In the genomic region with DNA sequence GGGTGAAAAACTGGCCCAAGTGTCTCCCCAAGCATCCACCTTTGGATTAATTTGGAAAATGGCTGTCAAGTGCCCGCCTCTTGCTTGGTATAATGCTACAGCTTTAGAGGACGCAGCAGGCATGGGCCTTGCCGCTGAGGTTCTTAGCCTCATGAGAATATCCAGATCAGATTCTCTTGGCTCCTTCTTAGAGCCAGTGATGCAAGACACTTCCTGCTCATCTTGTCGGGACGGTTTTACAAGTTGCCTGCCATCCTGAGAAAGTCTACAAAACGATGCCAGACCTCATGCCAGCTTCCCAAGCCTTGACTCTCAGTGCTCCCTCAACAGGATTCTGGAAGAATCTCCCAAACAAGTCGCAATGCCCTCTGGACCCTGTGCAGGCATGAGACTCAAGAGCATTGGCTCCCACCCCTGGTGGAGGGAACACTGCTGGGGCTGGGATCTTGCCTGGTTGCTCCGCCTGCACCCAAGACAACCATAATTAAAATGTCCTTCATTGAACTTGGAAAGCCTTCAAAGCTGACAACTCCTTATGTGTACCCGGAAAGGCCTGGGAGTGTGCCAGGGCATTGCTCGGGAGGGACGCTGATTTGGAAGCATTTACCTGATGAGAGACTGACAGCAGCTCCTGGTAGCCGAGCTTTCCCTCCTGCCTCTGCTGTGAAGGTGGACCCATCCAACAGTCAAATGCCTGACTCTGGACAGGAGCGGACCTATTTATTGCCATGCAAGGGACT, we compare ENCODE assay signal across 23 cellular contexts. TPM values are rescaled to one million over a fixed set of nuclear protein-coding genes. Genes with fewer than 3 reads are reported as not detected.
DNase-seq lines count a peak whose midpoint lies in the region; ATAC-seq and TF ChIP-seq lines count a peak whose summit lies in the region.
"Had no signal": no experiment of that assay in that cellular context is flagged by ENCODE, and none has a peak within 500 bp of the region (broad histone marks: within the 10 kb centered on the region; RNA-seq: fewer than 3 reads in every experiment).

No MANE protein-coding gene starts in this region.

- CTCF ChIA-PET in A673 (lab: Charles Lee), result no interaction called here

- H3K27me3 Mint-ChIP-seq in stimulated activated memory B cell treated with anti-CD40 and anti-IgM and Interleukin-4, amounts not matched to agents 10 μg/mL and 1 μg/mL and 100 μg/mL, for 72 hours, result peaks cover 12% of the 10 kb centered on the region

- H3K9ac ChIP-seq in skeletal muscle tissue (ENCODE audit: low read depth in 1 of 3, low read length in 3 of 3), result peak overlapping the region in 2 of 3 donors; percentile 33 to 57

- no peak overlapping the region for H3K4me3 ChIP-seq in LNCaP clone FGC (ENCODE audit: low read depth, low read length)
- H3K4me3 ChIP-seq in skeletal muscle tissue (ENCODE audit: low read length in 3 of 3), result no peak overlapping the region
- H3K4me3 ChIP-seq in A673 (ENCODE audit: low read depth, low read length, poor library complexity, severe bottlenecking), result no peak overlapping the region
- H3K4me3 ChIP-seq: thoracic aorta had no signal

- H3K4me1 Mint-ChIP-seq in stimulated activated memory B cell treated with anti-CD40 and anti-IgM and Interleukin-4, amounts not matched to agents 10 μg/mL and 1 μg/mL and 100 μg/mL, for 72 hours, result peaks cover 25% of the 10 kb centered on the region
- H3K4me1 Mint-ChIP-seq: natural killer cell; stimulated activated effector memory CD8-positive, alpha-beta T cell treated with anti-CD3 and anti-CD28 coated beads, Interleukin-12 subunit alpha, Interleukin-12 subunit beta, amount 100 ng/mL, for 72 hours had no signal

- DNase-seq in LNCaP clone FGC (ENCODE audit: low read depth) (peak; percentile 99), cerebellar cortex (ENCODE audit: low spot score) (peak; percentile 89), left ventricle myocardium superior (peak; percentile 76), A673 (ENCODE audit: low spot score) (no peak), mesenteric fat pad (ENCODE audit: low spot score) (no peak), GOT3 (lab: John Stamatoyannopoulos, UW) (no peak)
- DNase-seq: activated CD4-positive, CD25-positive, alpha-beta regulatory T cell treated with anti-CD3 and anti-CD28 coated beads, Interleukin-2, amount 50 U/mL, for 72 hours; activated CD8-positive, alpha-beta T cell treated with anti-CD3 and anti-CD28 coated beads, Interleukin-2, amount 10 ng/mL, durations not matched to agents 7 days and 5 days; activated gamma-delta T cell; brain microvascular endothelial cell; foreskin melanocyte; H7; natural killer cell; NCI-H1417; NCI-H524; stimulated activated CD4-positive, alpha-beta T cell treated with anti-CD3 and anti-CD28 coated beads, Interleukin-1b, Interleukin-23, amount 100 ng/mL, for 48 hours had no signal

- no peaks in the 10 kb centered on the region for H3K36me3 Mint-ChIP-seq in stimulated activated memory B cell treated with anti-CD40 and anti-IgM and Interleukin-4, amounts not matched to agents 10 μg/mL and 1 μg/mL and 100 μg/mL, for 72 hours
- H3K36me3 Mint-ChIP-seq: natural killer cell; stimulated activated effector memory CD8-positive, alpha-beta T cell treated with anti-CD3 and anti-CD28 coated beads, Interleukin-12 subunit alpha, Interleukin-12 subunit beta, amount 100 ng/mL, for 72 hours had no signal

- H3K27ac ChIP-seq in skeletal muscle tissue (ENCODE audit: low read depth, low read length) (peak overlapping the region; percentile 11), A673 (ENCODE audit: low read depth, low read length, poor library complexity, severe bottlenecking) (no peak overlapping the region)
- H3K27ac ChIP-seq: brain microvascular endothelial cell, thoracic aorta had no signal

- no peak overlapping the region for H3K27ac Mint-ChIP-seq in stimulated activated memory B cell treated with anti-CD40 and anti-IgM and Interleukin-4, amounts not matched to agents 10 μg/mL and 1 μg/mL and 100 μg/mL, for 72 hours
- H3K27ac Mint-ChIP-seq: activated CD8-positive, alpha-beta T cell treated with anti-CD3 and anti-CD28 coated beads, Interleukin-2, amount 10 ng/mL, durations not matched to agents 7 days and 5 days; natural killer cell; stimulated activated effector memory CD8-positive, alpha-beta T cell treated with anti-CD3 and anti-CD28 coated beads, Interleukin-12 subunit alpha, Interleukin-12 subunit beta, amount 100 ng/mL, for 72 hours had no signal

- peaks cover 50 to 56% (median 56%) of the 10 kb centered on the region in 3 donors for H3K4me1 ChIP-seq in skeletal muscle tissue (ENCODE audit: control insufficient read depth in 3 of 3, insufficient read depth in 3 of 3, low read length in 3 of 3)
- no peaks in the 10 kb centered on the region for H3K4me1 ChIP-seq in A673 (ENCODE audit: insufficient read depth, low read length, poor library complexity, severe bottlenecking)

- POLR2A ChIA-PET in A673 (lab: Charles Lee; ENCODE audit: low non-redundant PET), result no interaction called here

- TF ChIP-seq CTCF in LNCaP clone FGC (IDR thresholded peaks at IDR 0.05; ENCODE audit: control insufficient read depth, extremely low read depth, insufficient read depth) (0 out of 2 replicates have a peak, but pooled peaks have one; percentile 4), A673 (conservative IDR thresholded peaks at IDR 0.05; ENCODE audit: low read depth, low read length) (no peak)

- intact Hi-C loops in left ventricle myocardium superior (cut with micrococcal nuclease) (no loop called here), A673 (cut with micrococcal nuclease; ENCODE audit: unreplicated experiment) (no loop called here)

- peaks cover 8% of the 10 kb centered on the region for H3K9me3 Mint-ChIP-seq in stimulated activated memory B cell treated with anti-CD40 and anti-IgM and Interleukin-4, amounts not matched to agents 10 μg/mL and 1 μg/mL and 100 μg/mL, for 72 hours

- peak; percentile 86 for ATAC-seq in left ventricle myocardium superior
- no peak for ATAC-seq in stimulated activated memory B cell treated with anti-CD40 and anti-IgM and Interleukin-4, amounts not matched to agents 10 μg/mL and 1 μg/mL and 100 μg/mL, for 72 hours
- ATAC-seq: activated CD8-positive, alpha-beta T cell treated with anti-CD3 and anti-CD28 coated beads, Interleukin-2, amount 10 ng/mL, durations not matched to agents 7 days and 5 days; natural killer cell; stimulated activated effector memory CD8-positive, alpha-beta T cell treated with anti-CD3 and anti-CD28 coated beads, Interleukin-12 subunit alpha, Interleukin-12 subunit beta, amount 100 ng/mL, for 72 hours had no signal

- H3K27me3 ChIP-seq in skeletal muscle tissue (ENCODE audit: control insufficient read depth in 3 of 3, insufficient read depth in 3 of 3, low read length in 3 of 3) (no peaks in the 10 kb centered on the region), A673 (replicated peaks; ENCODE audit: insufficient read depth, low read depth, low read length, poor library complexity) (no peaks in the 10 kb centered on the region)
- H3K27me3 ChIP-seq: brain microvascular endothelial cell had no signal

- no peak overlapping the region for H3K4me3 Mint-ChIP-seq in stimulated activated memory B cell treated with anti-CD40 and anti-IgM and Interleukin-4, amounts not matched to agents 10 μg/mL and 1 μg/mL and 100 μg/mL, for 72 hours
- H3K4me3 Mint-ChIP-seq: activated CD8-positive, alpha-beta T cell treated with anti-CD3 and anti-CD28 coated beads, Interleukin-2, amount 10 ng/mL, durations not matched to agents 7 days and 5 days; natural killer cell; stimulated activated effector memory CD8-positive, alpha-beta T cell treated with anti-CD3 and anti-CD28 coated beads, Interleukin-12 subunit alpha, Interleukin-12 subunit beta, amount 100 ng/mL, for 72 hours had no signal

- BruUV-seq in A673 (replicated peaks; lab: Mats Ljungman, UMichigan), result no TSS peak

- H3K36me3 ChIP-seq in skeletal muscle tissue (ENCODE audit: control insufficient read depth in 3 of 3, insufficient read depth in 3 of 3, low read length in 3 of 3) (peaks cover 5 to 17% (median 5%) of the 10 kb centered on the region in 3 donors), A673 (ENCODE audit: insufficient read depth, low read length, poor library complexity, severe bottlenecking) (no peaks in the 10 kb centered on the region)
- H3K36me3 ChIP-seq: brain microvascular endothelial cell, thoracic aorta had no signal

- H3K9me3 ChIP-seq in skeletal muscle tissue (ENCODE audit: control insufficient read depth in 3 of 3, low read length in 3 of 3), result no peaks in the 10 kb centered on the region
- H3K9me3 ChIP-seq in A673 (ENCODE audit: low read depth, low read length, poor library complexity, severe bottlenecking), result no peaks in the 10 kb centered on the region
- H3K9me3 ChIP-seq: thoracic aorta had no signal

RNA-seq across cellular contexts. Expression of gene STH, which starts 25.8 kb away (rescaled TPM):
- total RNA-seq in left ventricle myocardium superior (not detected), skeletal muscle tissue (not detected), A673 (2021) (0.83 TPM in 1 of 2 replicates, not detected in the other), mesenteric fat pad (not detected)
- total RNA-seq: activated CD8-positive, alpha-beta T cell treated with anti-CD3 and anti-CD28 coated beads, Interleukin-2, amount 10 ng/mL, durations not matched to agents 7 days and 5 days; dermis microvascular lymphatic vessel endothelial cell; epithelial cell of proximal tubule; H7; natural killer cell; osteoblast; thoracic aorta had no signal

Comparison
In these comparisons a context has a peak if more than half of its experiments do, and no peak if none do; other contexts are left out.
1. DNase-seq: peak in LNCaP clone FGC (single experiment), cerebellar cortex (single experiment) and left ventricle myocardium superior (single experiment); none in A673 (single experiment), mesenteric fat pad (single experiment) and GOT3 (single experiment).